Comparison of ENCODE assay signal across 8 cellular contexts in genomic region chr1:203038891-203039608, GRCh38. TPM values are rescaled to one million over a fixed set of nuclear protein-coding genes. Genes with fewer than 3 reads are reported as not detected.
DNase-seq lines count a peak whose midpoint lies in the region; ATAC-seq and TF ChIP-seq lines count a peak whose summit lies in the region.

No MANE protein-coding gene starts in this region.

- H3K27ac ChIP-seq in 22Rv1 (no peak overlapping the region), ascending aorta (peak overlapping the region; percentile 87 to 92), skeletal muscle tissue (ENCODE audit: low read depth, low read length) (peak overlapping the region; percentile 99)

- DNase-seq in GM13977 (ENCODE audit: low spot score) (peak; percentile 80), NCI-H1417 treated with DMSO at 0.1 percent for 48 hours (lab: John Stamatoyannopoulos, UW) (peak; percentile 41), T1000 (lab: John Stamatoyannopoulos, UW) (peak; percentile 34), ascending aorta (ENCODE audit: low spot score in 2 of 2) (peak in 1 of 2 donors; percentile 85), hippocampal formation (lab: John Stamatoyannopoulos, UW) (peak; percentile 58 to 86)

- no peak for ATAC-seq in HG03354 (IDR thresholded peaks at IDR 0.05; ENCODE audit: poor library complexity, severe bottlenecking, unreplicated experiment)

- in situ Hi-C loops in GM13977 (cut with MboI; ENCODE audit: low pct_unique_long_range_greater_than_20kb, low sequenced_read_pairs, unreplicated experiment): loop anchor here (10.0 kb wide), 1 partner anchor 186 kb away; the partner anchor contains the start of gene CHIT1

- H3K4me1 ChIP-seq in ascending aorta (peaks cover 16 to 23% of the 10 kb centered on the region in 2 donors), skeletal muscle tissue (ENCODE audit: control insufficient read depth in 3 of 3, insufficient read depth in 3 of 3, low read length in 3 of 3) (peaks cover 53 to 82% (median 77%) of the 10 kb centered on the region in 3 donors)

- peak overlapping the region; percentile 63 to 79 (median 65) for H3K9ac ChIP-seq in skeletal muscle tissue (ENCODE audit: low read depth in 1 of 3, low read length in 3 of 3)

- H3K27me3 ChIP-seq in ascending aorta: no peaks in the 10 kb centered on the region
- no peaks in the 10 kb centered on the region for H3K27me3 ChIP-seq in skeletal muscle tissue (ENCODE audit: control insufficient read depth in 3 of 3, insufficient read depth in 3 of 3, low read length in 3 of 3)

- intact Hi-C loops in ascending aorta (cut with DNase I): loop anchor here (1.0 to 2.0 kb wide), 5 partner anchors 13 to 230 kb away; partner anchors contain the start of gene PPFIA4

- peak overlapping the region in 1 of 2 donors; percentile 19 for H3K4me3 ChIP-seq in ascending aorta
- H3K4me3 ChIP-seq in skeletal muscle tissue (ENCODE audit: low read length in 3 of 3): peak overlapping the region in 2 of 3 donors; percentile 44 to 56

- TF ChIP-seq CTCF in 22Rv1 (IDR thresholded peaks at IDR 0.05) (peak; percentile 96), GM13977 (IDR thresholded peaks at IDR 0.05; ENCODE audit: extremely low read depth, insufficient read depth, missing control alignments) (peak; percentile 88), ascending aorta (IDR thresholded peaks at IDR 0.05) (peak; percentile 83 to 88 (median 86))

- H3K9me3 ChIP-seq in ascending aorta (no peaks in the 10 kb centered on the region), skeletal muscle tissue (ENCODE audit: control insufficient read depth in 3 of 3, low read length in 3 of 3) (no peaks in the 10 kb centered on the region)

- H3K36me3 ChIP-seq in ascending aorta: no peaks in the 10 kb centered on the region
- H3K36me3 ChIP-seq in skeletal muscle tissue (ENCODE audit: control insufficient read depth in 3 of 3, insufficient read depth in 3 of 3, low read length in 3 of 3): peaks cover 0 to 1% (median 0%) of the 10 kb centered on the region in 3 donors

RNA-seq across cellular contexts. Expression of gene PPFIA4, which starts 12.8 kb away (rescaled TPM):
- total RNA-seq in ascending aorta (22.2 TPM), skeletal muscle tissue (15.7 TPM)

RNA-seq across cellular contexts. Expression of gene TMEM183A, which starts 31.9 kb away (rescaled TPM):
- total RNA-seq in ascending aorta (44.6 TPM), skeletal muscle tissue (42.3 TPM)

RNA-seq across cellular contexts. Expression of gene MYOG, which starts 46.8 kb away (rescaled TPM):
- total RNA-seq in ascending aorta (not detected), skeletal muscle tissue (247 TPM)

Comparison
In these comparisons a context has a peak if more than half of its experiments do, and no peak if none do; other contexts are left out.
1. RNA of gene MYOG, which starts 46.8 kb away (total RNA-seq): 247 TPM in skeletal muscle tissue (single experiment); not detected in ascending aorta (single experiment); every median in the first group is over 100 times any median in the second.
2. Peak in every context shown above with its lines, with median percentiles within 50 percentile points of each other: CTCF ChIP-seq.